In the genomic region with DNA sequence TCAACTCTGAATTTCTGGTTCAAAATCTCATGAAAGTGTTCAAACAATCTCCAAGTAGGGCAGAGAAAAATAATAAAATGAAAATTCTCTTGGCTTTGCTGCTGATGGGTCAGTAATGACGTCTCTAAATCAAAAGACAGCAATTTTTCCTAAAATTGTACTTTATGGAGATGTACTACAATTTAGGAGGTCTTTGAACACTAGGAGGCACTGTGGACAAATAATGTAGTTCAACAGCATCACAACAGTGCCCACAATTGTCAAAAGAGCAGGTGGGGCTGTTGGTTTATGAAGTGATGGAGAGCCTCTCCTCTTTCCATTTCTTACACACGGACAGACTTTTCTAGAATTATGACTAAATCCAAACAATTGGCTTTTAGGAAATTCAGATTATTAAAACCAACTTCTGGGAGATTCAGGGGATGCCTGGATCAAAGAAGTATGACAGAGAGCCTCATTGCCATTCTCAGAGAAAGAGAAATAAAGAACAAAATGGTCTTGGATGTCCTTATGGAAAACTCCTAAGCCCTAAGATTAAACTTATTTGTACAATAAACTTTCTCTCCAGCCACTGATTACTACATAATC, we compare ENCODE assay signal across 2 cellular contexts.
TF ChIP-seq lines count a peak whose summit lies in the region.

No MANE protein-coding gene starts in this region.

TF ChIP-seq in Ishikawa, 13 proteins besides CTCF, POLR2A, EP300 and RAD21:
- TF ChIP-seq, protein P1, sequence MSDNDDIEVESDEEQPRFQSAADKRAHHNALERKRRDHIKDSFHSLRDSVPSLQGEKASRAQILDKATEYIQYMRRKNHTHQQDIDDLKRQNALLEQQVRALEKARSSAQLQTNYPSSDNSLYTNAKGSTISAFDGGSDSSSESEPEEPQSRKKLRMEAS (IDR thresholded peaks at IDR 0.05) = no peak
- TF ChIP-seq YY1 (IDR thresholded peaks at IDR 0.05; ENCODE audit: low read depth) (no peak), ZBTB7A (IDR thresholded peaks at IDR 0.05; ENCODE audit: low read depth) (no peak), TCF12 (IDR thresholded peaks at IDR 0.05; ENCODE audit: low read depth) (no peak), CREB1 (IDR thresholded peaks at IDR 0.05; ENCODE audit: low read depth) (no peak), FOXM1 (IDR thresholded peaks at IDR 0.05; ENCODE audit: borderline replicate concordance, low read depth) (no peak), TAF1 (IDR thresholded peaks at IDR 0.05; ENCODE audit: low read depth) (no peak), NFIC (IDR thresholded peaks at IDR 0.05) (no peak), TEAD4 (IDR thresholded peaks at IDR 0.05) (no peak), EGR1 (IDR thresholded peaks at IDR 0.05) (no peak), CEBPB (IDR thresholded peaks at IDR 0.05) (no peak)
- TF ChIP-seq, protein P2, sequence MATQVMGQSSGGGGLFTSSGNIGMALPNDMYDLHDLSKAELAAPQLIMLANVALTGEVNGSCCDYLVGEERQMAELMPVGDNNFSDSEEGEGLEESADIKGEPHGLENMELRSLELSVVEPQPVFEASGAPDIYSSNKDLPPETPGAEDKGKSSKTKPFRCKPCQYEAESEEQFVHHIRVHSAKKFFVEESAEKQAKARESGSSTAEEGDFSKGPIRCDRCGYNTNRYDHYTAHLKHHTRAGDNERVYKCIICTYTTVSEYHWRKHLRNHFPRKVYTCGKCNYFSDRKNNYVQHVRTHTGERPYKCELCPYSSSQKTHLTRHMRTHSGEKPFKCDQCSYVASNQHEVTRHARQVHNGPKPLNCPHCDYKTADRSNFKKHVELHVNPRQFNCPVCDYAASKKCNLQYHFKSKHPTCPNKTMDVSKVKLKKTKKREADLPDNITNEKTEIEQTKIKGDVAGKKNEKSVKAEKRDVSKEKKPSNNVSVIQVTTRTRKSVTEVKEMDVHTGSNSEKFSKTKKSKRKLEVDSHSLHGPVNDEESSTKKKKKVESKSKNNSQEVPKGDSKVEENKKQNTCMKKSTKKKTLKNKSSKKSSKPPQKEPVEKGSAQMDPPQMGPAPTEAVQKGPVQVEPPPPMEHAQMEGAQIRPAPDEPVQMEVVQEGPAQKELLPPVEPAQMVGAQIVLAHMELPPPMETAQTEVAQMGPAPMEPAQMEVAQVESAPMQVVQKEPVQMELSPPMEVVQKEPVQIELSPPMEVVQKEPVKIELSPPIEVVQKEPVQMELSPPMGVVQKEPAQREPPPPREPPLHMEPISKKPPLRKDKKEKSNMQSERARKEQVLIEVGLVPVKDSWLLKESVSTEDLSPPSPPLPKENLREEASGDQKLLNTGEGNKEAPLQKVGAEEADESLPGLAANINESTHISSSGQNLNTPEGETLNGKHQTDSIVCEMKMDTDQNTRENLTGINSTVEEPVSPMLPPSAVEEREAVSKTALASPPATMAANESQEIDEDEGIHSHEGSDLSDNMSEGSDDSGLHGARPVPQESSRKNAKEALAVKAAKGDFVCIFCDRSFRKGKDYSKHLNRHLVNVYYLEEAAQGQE (IDR thresholded peaks at IDR 0.05; ENCODE audit: low read depth) = no peak
- TF ChIP-seq, protein P3, sequence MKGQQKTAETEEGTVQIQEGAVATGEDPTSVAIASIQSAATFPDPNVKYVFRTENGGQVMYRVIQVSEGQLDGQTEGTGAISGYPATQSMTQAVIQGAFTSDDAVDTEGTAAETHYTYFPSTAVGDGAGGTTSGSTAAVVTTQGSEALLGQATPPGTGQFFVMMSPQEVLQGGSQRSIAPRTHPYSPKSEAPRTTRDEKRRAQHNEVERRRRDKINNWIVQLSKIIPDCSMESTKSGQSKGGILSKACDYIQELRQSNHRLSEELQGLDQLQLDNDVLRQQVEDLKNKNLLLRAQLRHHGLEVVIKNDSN (IDR thresholded peaks at IDR 0.05) = no peak

TF ChIP-seq in GM12878, 131 proteins besides CTCF, POLR2A, EP300 and RAD21:
- TF ChIP-seq ATF7 (IDR thresholded peaks at IDR 0.05; ENCODE audit: low read depth) = peak; percentile 45; the same call in 1 of the 2 replicates
- TF ChIP-seq SMC3 (IDR thresholded peaks at IDR 0.05; ENCODE audit: borderline replicate concordance, low read length) = peak; percentile 81; the same call in 1 of the 2 replicates
- peak; percentile 16; the same call in 1 of the 2 replicates for TF ChIP-seq CREM (IDR thresholded peaks at IDR 0.05; ENCODE audit: low read depth)
- no peak for TF ChIP-seq ZNF384 (IDR thresholded peaks at IDR 0.05; ENCODE audit: borderline replicate concordance, low read depth, low read length)
- TF ChIP-seq, protein P4, sequence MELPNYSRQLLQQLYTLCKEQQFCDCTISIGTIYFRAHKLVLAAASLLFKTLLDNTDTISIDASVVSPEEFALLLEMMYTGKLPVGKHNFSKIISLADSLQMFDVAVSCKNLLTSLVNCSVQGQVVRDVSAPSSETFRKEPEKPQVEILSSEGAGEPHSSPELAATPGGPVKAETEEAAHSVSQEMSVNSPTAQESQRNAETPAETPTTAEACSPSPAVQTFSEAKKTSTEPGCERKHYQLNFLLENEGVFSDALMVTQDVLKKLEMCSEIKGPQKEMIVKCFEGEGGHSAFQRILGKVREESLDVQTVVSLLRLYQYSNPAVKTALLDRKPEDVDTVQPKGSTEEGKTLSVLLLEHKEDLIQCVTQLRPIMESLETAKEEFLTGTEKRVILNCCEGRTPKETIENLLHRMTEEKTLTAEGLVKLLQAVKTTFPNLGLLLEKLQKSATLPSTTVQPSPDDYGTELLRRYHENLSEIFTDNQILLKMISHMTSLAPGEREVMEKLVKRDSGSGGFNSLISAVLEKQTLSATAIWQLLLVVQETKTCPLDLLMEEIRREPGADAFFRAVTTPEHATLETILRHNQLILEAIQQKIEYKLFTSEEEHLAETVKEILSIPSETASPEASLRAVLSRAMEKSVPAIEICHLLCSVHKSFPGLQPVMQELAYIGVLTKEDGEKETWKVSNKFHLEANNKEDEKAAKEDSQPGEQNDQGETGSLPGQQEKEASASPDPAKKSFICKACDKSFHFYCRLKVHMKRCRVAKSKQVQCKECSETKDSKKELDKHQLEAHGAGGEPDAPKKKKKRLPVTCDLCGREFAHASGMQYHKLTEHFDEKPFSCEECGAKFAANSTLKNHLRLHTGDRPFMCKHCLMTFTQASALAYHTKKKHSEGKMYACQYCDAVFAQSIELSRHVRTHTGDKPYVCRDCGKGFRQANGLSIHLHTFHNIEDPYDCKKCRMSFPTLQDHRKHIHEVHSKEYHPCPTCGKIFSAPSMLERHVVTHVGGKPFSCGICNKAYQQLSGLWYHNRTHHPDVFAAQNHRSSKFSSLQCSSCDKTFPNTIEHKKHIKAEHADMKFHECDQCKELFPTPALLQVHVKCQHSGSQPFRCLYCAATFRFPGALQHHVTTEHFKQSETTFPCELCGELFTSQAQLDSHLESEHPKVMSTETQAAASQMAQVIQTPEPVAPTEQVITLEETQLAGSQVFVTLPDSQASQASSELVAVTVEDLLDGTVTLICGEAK (IDR thresholded peaks at IDR 0.05; ENCODE audit: borderline replicate concordance) = no peak
- peak; percentile 35; the same call in 1 of the 2 replicates for TF ChIP-seq RUNX3 (IDR thresholded peaks at IDR 0.05; ENCODE audit: low read length)
- 0 out of 2 replicates have a peak, but pooled peaks have one; percentile 40 for TF ChIP-seq RB1 (IDR thresholded peaks at IDR 0.05; ENCODE audit: borderline replicate concordance)
